ENCODE assay signal across 10 cellular contexts in genomic region chr11:102914238-102915043, GRCh38. TPM values are rescaled to one million over a fixed set of nuclear protein-coding genes. Genes with fewer than 3 reads are reported as not detected.
DNase-seq lines count a peak whose midpoint lies in the region; ATAC-seq, FAIRE-seq and TF ChIP-seq lines count a peak whose summit lies in the region.
"Had no signal": no experiment of that assay in that cellular context is flagged by ENCODE, and none has a peak within 500 bp of the region (broad histone marks: within the 10 kb centered on the region; RNA-seq: fewer than 3 reads in every experiment).

No MANE protein-coding gene starts in this region.

- H3K36me3 Mint-ChIP-seq in activated naive CD8-positive, alpha-beta T cell treated with anti-CD3 and anti-CD28 coated beads for 36 hours, result no peaks in the 10 kb centered on the region

- FAIRE-seq in pancreas (lab: Jason Lieb, UNC), result no peak

- CTCF ChIA-PET in AG04450 (lab: Charles Lee), result interaction anchor here (0.5 to 4.1 kb wide), 54 partner anchors 12 to 551 kb away, joined by 3 to 63 read pairs (median 4); partner anchors contain the start of genes DYNC2H1, MMP1 and MMP12

- peak; percentile 15 for DNase-seq in AG04450 (ENCODE audit: low read depth, low spot score)
- peak; percentile 9 for DNase-seq in NCI-H226
- DNase-seq in epithelial cell of proximal tubule (ENCODE audit: low read depth), result no peak
- peak in 1 of 6 donors; percentile 26 for DNase-seq in pancreas
- no peak for DNase-seq in occipital lobe (lab: John Stamatoyannopoulos, UW)
- DNase-seq in DMS153 (lab: John Stamatoyannopoulos, UW), result no peak
- no peak for DNase-seq in activated naive CD8-positive, alpha-beta T cell treated with anti-CD3 and anti-CD28 coated beads for 36 hours

- H3K4me3 ChIP-seq in AG04450 (ENCODE audit: low read depth, low read length), result no peak overlapping the region
- no peak overlapping the region for H3K4me3 ChIP-seq in epithelial cell of proximal tubule (ENCODE audit: low read depth, low read length)
- H3K4me3 ChIP-seq in pancreas, result no peak overlapping the region

- no peaks in the 10 kb centered on the region for H3K9me3 Mint-ChIP-seq in activated naive CD8-positive, alpha-beta T cell treated with anti-CD3 and anti-CD28 coated beads for 36 hours

- H3K9me3 ChIP-seq in AG04450 (ENCODE audit: control insufficient read depth, insufficient read depth, low read length), result no peaks in the 10 kb centered on the region
- no peaks in the 10 kb centered on the region for H3K9me3 ChIP-seq in pancreas

- H3K27ac Mint-ChIP-seq in activated naive CD8-positive, alpha-beta T cell treated with anti-CD3 and anti-CD28 coated beads for 36 hours, result no peak overlapping the region

- intact Hi-C loops in pancreas (cut with DNase I), result no loop called here

- WGBS in pancreas, 2 donors, result 38 to 41% methylated on average over 3 of the region's 3 CpGs

- H3K4me1 Mint-ChIP-seq in activated naive CD8-positive, alpha-beta T cell treated with anti-CD3 and anti-CD28 coated beads for 36 hours, result no peaks in the 10 kb centered on the region

- peak in 3 of 4 donors; percentile 62 to 66 (median 66) for ATAC-seq in pancreas

- H3K27me3 ChIP-seq in AG04450 (ENCODE audit: control insufficient read depth, insufficient read depth, low read length) (no peaks in the 10 kb centered on the region), pancreas (no peaks in the 10 kb centered on the region)

- H3K4me3 Mint-ChIP-seq in activated naive CD8-positive, alpha-beta T cell treated with anti-CD3 and anti-CD28 coated beads for 36 hours, result no peak overlapping the region

- H3K4me1 ChIP-seq in pancreas, result no peaks in the 10 kb centered on the region

- peak; percentile 85 for TF ChIP-seq CTCF in AG04450 (IDR thresholded peaks at IDR 0.05; ENCODE audit: low read depth, low read length)
- peak; percentile 66 for TF ChIP-seq CTCF in GM12874 (IDR thresholded peaks at IDR 0.05; ENCODE audit: insufficient read depth, low read depth, low read length)
- TF ChIP-seq CTCF in epithelial cell of proximal tubule (conservative IDR thresholded peaks at IDR 0.05; ENCODE audit: low read depth, low read length), result peak; percentile 90
- peak; percentile 7 to 38 (median 26) for TF ChIP-seq CTCF in pancreas (IDR thresholded peaks at IDR 0.05)

- H3K27ac ChIP-seq in AG04450 (ENCODE audit: low read depth, low read length) (no peak overlapping the region), pancreas (no peak overlapping the region)
- H3K27ac ChIP-seq: epithelial cell of prostate had no signal

- POLR2A ChIA-PET in AG04450 (lab: Yijun Ruan, JAX), result interaction anchor here (0.6 kb wide), 1 partner anchor 252 kb away, joined by 3 read pairs; no protein-coding TSS in a partner anchor

- H3K36me3 ChIP-seq in pancreas, result no peaks in the 10 kb centered on the region

- peaks cover 16% of the 10 kb centered on the region for H3K27me3 Mint-ChIP-seq in activated naive CD8-positive, alpha-beta T cell treated with anti-CD3 and anti-CD28 coated beads for 36 hours

RNA-seq across cellular contexts. Expression of gene MMP12, which starts 39.7 kb away (rescaled TPM):
- polyA plus RNA-seq in AG04450 (2011; rRNA removed), result not detected in 2 replicates
- polyA minus RNA-seq in AG04450 (2011; rRNA and poly(A)+ RNA removed), result not detected in 2 replicates
- not detected in 2 replicates for total RNA-seq in epithelial cell of proximal tubule
- under 1 TPM in 2 of 6 donors, not detected in 4; 0.12 to 0.19 TPM for total RNA-seq in pancreas
- polyA plus RNA-seq in pancreas, result not detected
- not detected for total RNA-seq in occipital lobe
- total RNA-seq in activated naive CD8-positive, alpha-beta T cell treated with anti-CD3 and anti-CD28 coated beads for 36 hours, result not detected
- total RNA-seq: temporal lobe had no signal

RNA-seq across cellular contexts. Expression of gene MMP13, which starts 41.1 kb away (rescaled TPM):
- not detected in 2 replicates for polyA plus RNA-seq in AG04450 (2011; rRNA removed)
- not detected in 2 replicates for polyA minus RNA-seq in AG04450 (2011; rRNA and poly(A)+ RNA removed)
- total RNA-seq in epithelial cell of proximal tubule, result 0.12 and 0.29 TPM in 2 replicates
- total RNA-seq in pancreas, result under 1 TPM in 2 of 6 donors, not detected in 4; 0.09 to 0.12 TPM
- polyA plus RNA-seq in pancreas, result not detected
- not detected for total RNA-seq in occipital lobe
- total RNA-seq in activated naive CD8-positive, alpha-beta T cell treated with anti-CD3 and anti-CD28 coated beads for 36 hours, result not detected

Comparison
In these comparisons a context has a peak if more than half of its experiments do, and no peak if none do; other contexts are left out.
1. DNase-seq: peak in AG04450 (single experiment) and NCI-H226 (single experiment); none in epithelial cell of proximal tubule (single experiment), occipital lobe (single experiment), DMS153 (single experiment) and activated naive CD8-positive, alpha-beta T cell treated with anti-CD3 and anti-CD28 coated beads for 36 hours (single experiment).
2. CTCF ChIP-seq: peak in every context shown above with its lines; median percentile 90 in epithelial cell of proximal tubule; 85 in AG04450; 66 in GM12874; 26 in pancreas.